ENCODE assay signal across 20 cellular contexts in the genomic region with DNA sequence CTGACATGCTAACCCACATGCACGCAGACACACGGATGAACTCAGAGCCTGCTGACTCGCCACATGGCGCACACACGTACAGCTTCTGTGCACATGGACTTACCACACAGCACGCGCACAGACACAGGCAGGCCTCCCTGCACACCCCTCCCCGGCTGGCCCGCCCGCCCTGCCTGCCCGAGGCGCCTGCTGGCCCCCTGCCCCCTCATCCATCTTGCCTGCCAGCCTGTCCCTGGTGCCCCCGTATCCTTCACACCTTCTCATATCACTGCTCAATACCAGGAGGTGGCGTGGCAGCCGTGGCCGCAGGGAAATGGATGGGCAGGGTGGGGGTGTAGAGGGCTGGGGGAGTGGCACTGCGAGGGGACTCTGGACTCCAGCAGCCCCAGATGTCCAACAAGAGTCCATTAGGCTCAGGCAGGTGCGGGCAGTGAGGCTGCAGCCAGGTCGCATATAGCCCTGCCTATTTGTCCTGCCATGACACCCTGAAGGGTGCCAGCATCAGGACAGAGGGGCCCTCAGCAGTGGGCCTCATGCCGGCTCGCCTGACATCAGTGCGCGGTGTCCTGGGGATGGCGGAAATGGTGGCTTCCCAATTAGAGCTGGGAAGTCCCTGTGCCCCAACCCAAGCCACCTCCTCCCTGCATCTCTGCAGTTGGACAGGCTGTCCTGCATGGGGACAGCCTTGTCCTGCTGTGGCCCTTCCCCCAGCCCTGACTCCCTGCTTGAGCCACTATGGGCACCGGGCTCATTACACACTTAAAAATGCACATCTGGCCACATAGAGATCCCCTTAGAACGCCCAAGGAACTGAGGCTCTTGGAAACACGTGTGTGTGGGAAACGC. TPM values are rescaled to one million over a fixed set of nuclear protein-coding genes. Genes with fewer than 3 reads are reported as not detected.
"Had no signal": no experiment of that assay in that cellular context is flagged by ENCODE, and none has a peak within 500 bp of the region (broad histone marks: within the 10 kb centered on the region; RNA-seq: fewer than 3 reads in every experiment).

No MANE protein-coding gene starts in this region.

- H3K27me3 Mint-ChIP-seq: brain, memory B cell had no signal

- H3K4me3 ChIP-seq: testis, upper lobe of left lung had no signal

- H3K9me3 Mint-ChIP-seq: activated naive CD8-positive, alpha-beta T cell treated with anti-CD3 and anti-CD28 coated beads, Interleukin-2, amount 10 ng/mL, durations not matched to agents 7 days and 5 days; memory B cell; stimulated activated memory B cell treated with anti-CD40 and anti-IgM and Interleukin-4, amounts not matched to agents 10 μg/mL and 1 μg/mL and 100 μg/mL, for 72 hours; T-helper 2 cell treated with Interferon-gamma antibody and Interleukin-4, amounts not matched to agents 5 μg/mL and 100 μg/mL, for 36 hours had no signal

- H3K36me3 Mint-ChIP-seq: activated naive CD8-positive, alpha-beta T cell treated with anti-CD3 and anti-CD28 coated beads, Interleukin-2, amount 10 ng/mL, durations not matched to agents 7 days and 5 days; brain; memory B cell; stimulated activated memory B cell treated with anti-CD40 and anti-IgM and Interleukin-4, amounts not matched to agents 10 μg/mL and 1 μg/mL and 100 μg/mL, for 72 hours had no signal

- H3K27me3 ChIP-seq: testis had no signal

- H3K36me3 ChIP-seq: upper lobe of left lung had no signal

- H3K27ac ChIP-seq: testis, upper lobe of left lung had no signal

- H3K27ac Mint-ChIP-seq: activated naive CD8-positive, alpha-beta T cell treated with anti-CD3 and anti-CD28 coated beads, Interleukin-2, amount 10 ng/mL, durations not matched to agents 7 days and 5 days; memory B cell; stimulated activated memory B cell treated with anti-CD40 and anti-IgM and Interleukin-4, amounts not matched to agents 10 μg/mL and 1 μg/mL and 100 μg/mL, for 72 hours; T-helper 2 cell treated with Interferon-gamma antibody and Interleukin-4, amounts not matched to agents 5 μg/mL and 100 μg/mL, for 36 hours had no signal

- ATAC-seq: left ventricle myocardium superior; sciatic nerve; stimulated activated memory B cell treated with anti-CD40 and anti-IgM and Interleukin-4, amounts not matched to agents 10 μg/mL and 1 μg/mL and 100 μg/mL, for 72 hours had no signal

- H3K4me3 Mint-ChIP-seq: activated naive CD8-positive, alpha-beta T cell treated with anti-CD3 and anti-CD28 coated beads, Interleukin-2, amount 10 ng/mL, durations not matched to agents 7 days and 5 days; brain; memory B cell; stimulated activated memory B cell treated with anti-CD40 and anti-IgM and Interleukin-4, amounts not matched to agents 10 μg/mL and 1 μg/mL and 100 μg/mL, for 72 hours; T-helper 2 cell treated with Interferon-gamma antibody and Interleukin-4, amounts not matched to agents 5 μg/mL and 100 μg/mL, for 36 hours had no signal

- DNase-seq: activated CD4-positive, alpha-beta T cell treated with anti-CD3 and anti-CD28 coated beads, Interleukin-2, amount 50 U/mL, for 4 hours; activated naive CD8-positive, alpha-beta T cell treated with anti-CD3 and anti-CD28 coated beads, Interleukin-2, amount 10 ng/mL, durations not matched to agents 7 days and 5 days; caudate nucleus; erythroblast; foreskin melanocyte; glutamatergic neuron; hippocampal formation; left ventricle myocardium superior; stimulated activated CD4-positive, alpha-beta T cell treated with anti-CD3 and anti-CD28 coated beads, Interleukin-4, amount 100 ng/mL, for 24 hours; testis had no signal

RNA-seq across cellular contexts. Expression of a gene that starts 2.0 kb away (rescaled TPM):
- total RNA-seq: activated CD8-positive, alpha-beta memory T cell treated with anti-CD3 and anti-CD28 coated beads for 36 hours; activated naive CD8-positive, alpha-beta T cell treated with anti-CD3 and anti-CD28 coated beads, Interleukin-2, amount 10 ng/mL, durations not matched to agents 7 days and 5 days; kidney epithelial cell; mononuclear cell; osteocyte; sciatic nerve; upper lobe of left lung had no signal

RNA-seq across cellular contexts. Expression of a gene that starts 9.0 kb away (rescaled TPM):
- total RNA-seq: left ventricle myocardium superior, osteocyte had no signal

RNA-seq across cellular contexts. Expression of a gene that starts 32.9 kb away (rescaled TPM):
- total RNA-seq: activated CD8-positive, alpha-beta memory T cell treated with anti-CD3 and anti-CD28 coated beads for 36 hours; activated naive CD8-positive, alpha-beta T cell treated with anti-CD3 and anti-CD28 coated beads, Interleukin-2, amount 10 ng/mL, durations not matched to agents 7 days and 5 days; left ventricle myocardium superior; mononuclear cell; osteocyte; sciatic nerve had no signal
